In genomic region chr17:80415626-80416042, GRCh38 we compare ENCODE assay signal across 8 cellular contexts. TPM values are rescaled to one million over a fixed set of nuclear protein-coding genes. Genes with fewer than 3 reads are reported as not detected.
DNase-seq lines count a peak whose midpoint lies in the region; ATAC-seq and TF ChIP-seq lines count a peak whose summit lies in the region.

No MANE protein-coding gene starts in this region.

- H3K9me3 ChIP-seq in MG63 (no peaks in the 10 kb centered on the region), osteoblast (ENCODE audit: low read depth, low read length) (no peaks in the 10 kb centered on the region)

- peaks cover 7% of the 10 kb centered on the region for H3K27me3 Mint-ChIP-seq in endothelial cell (ENCODE audit: unreplicated experiment)

- peak overlapping the region; percentile 76 for H3K27ac Mint-ChIP-seq in endothelial cell (ENCODE audit: unreplicated experiment)

- H3K4me1 Mint-ChIP-seq in endothelial cell (ENCODE audit: unreplicated experiment), result peaks cover 48% of the 10 kb centered on the region

- peaks cover 29% of the 10 kb centered on the region for H4K20me1 ChIP-seq in osteoblast (ENCODE audit: insufficient read depth, low read length)

- H3K36me3 Mint-ChIP-seq in endothelial cell (ENCODE audit: low read depth, unreplicated experiment), result peaks cover 25% of the 10 kb centered on the region

- H3K36me3 ChIP-seq in GM06990 (ENCODE audit: control insufficient read depth, insufficient read depth, low read length) (no peaks in the 10 kb centered on the region; the same call in 1 of the 2 replicates), MG63 (peaks cover 19% of the 10 kb centered on the region), osteoblast (ENCODE audit: insufficient read depth, low read length) (peaks cover 24% of the 10 kb centered on the region)

- peaks cover 15% of the 10 kb centered on the region for H3K4me1 ChIP-seq in osteoblast (ENCODE audit: insufficient read depth, low read length)

- peak overlapping the region; percentile 99 for H3K27ac ChIP-seq in osteoblast (ENCODE audit: low read depth, low read length)

- peak overlapping the region; percentile 88 for H3K4me3 Mint-ChIP-seq in endothelial cell (ENCODE audit: unreplicated experiment)

- H3K4me2 ChIP-seq in osteoblast (ENCODE audit: insufficient read depth, low read length), result peak overlapping the region; percentile 79

- no peak for DNase-seq in GM06990 (ENCODE audit: extremely low read depth, insufficient read length)
- DNase-seq in MG63, result no peak
- DNase-seq in endothelial cell (ENCODE audit: low spot score), result no peak
- no peak for DNase-seq in osteoblast (ENCODE audit: insufficient read length, low spot score, missing footprints)
- DNase-seq in activated gamma-delta T cell (lab: John Stamatoyannopoulos, UW), result no peak

- H3K27me3 ChIP-seq in GM06990 (replicated peaks; ENCODE audit: control insufficient read depth, insufficient read depth, low read length), result no peaks in the 10 kb centered on the region
- no peaks in the 10 kb centered on the region; the same call in 1 of the 2 replicates for H3K27me3 ChIP-seq in MG63
- H3K27me3 ChIP-seq in osteoblast (ENCODE audit: insufficient read depth, low read length), result peaks cover 6% of the 10 kb centered on the region

- ATAC-seq in GM18861 (IDR thresholded peaks at IDR 0.05; ENCODE audit: unreplicated experiment) (no peak), GM18870 (IDR thresholded peaks at IDR 0.05; ENCODE audit: unreplicated experiment) (no peak), HG03159 (IDR thresholded peaks at IDR 0.05; ENCODE audit: unreplicated experiment) (no peak)

- peaks cover 31% of the 10 kb centered on the region for H3K79me2 ChIP-seq in osteoblast (ENCODE audit: insufficient read depth, low read length)

- H3K4me3 ChIP-seq in GM06990 (replicated peaks; ENCODE audit: low read depth, low read length) (peak overlapping the region; percentile 95), MG63 (peak overlapping the region; percentile 100), osteoblast (ENCODE audit: insufficient read depth, low read length) (peak overlapping the region; percentile 100)

- no peaks in the 10 kb centered on the region for H3K9me3 Mint-ChIP-seq in endothelial cell (ENCODE audit: unreplicated experiment)

- peak overlapping the region; percentile 97 for H2AFZ ChIP-seq in osteoblast (ENCODE audit: low read length)

- no peak for TF ChIP-seq CTCF in GM06990 (IDR thresholded peaks at IDR 0.05; ENCODE audit: insufficient read depth, low read length, poor library complexity, severe bottlenecking)
- no peak for TF ChIP-seq CTCF in endothelial cell (IDR thresholded peaks at IDR 0.05; ENCODE audit: unreplicated experiment)
- TF ChIP-seq CTCF in osteoblast (IDR thresholded peaks at IDR 0.05; ENCODE audit: extremely low read depth, low read depth, low read length), result no peak

RNA-seq across cellular contexts. Expression of gene ENDOV, which starts 0.7 kb away (rescaled TPM):
- total RNA-seq in MG63 (2014; rRNA removed; shearing (Covaris generic); ENCODE audit: low replicate concordance), result 20.4 and 39.7 TPM in 2 replicates
- total RNA-seq in endothelial cell (ENCODE audit: unreplicated experiment), result 40.7 TPM
- 19.5 and 25.9 TPM in 2 replicates for total RNA-seq in osteoblast
